12 cellular contexts compared by ENCODE assay signal in the genomic region with DNA sequence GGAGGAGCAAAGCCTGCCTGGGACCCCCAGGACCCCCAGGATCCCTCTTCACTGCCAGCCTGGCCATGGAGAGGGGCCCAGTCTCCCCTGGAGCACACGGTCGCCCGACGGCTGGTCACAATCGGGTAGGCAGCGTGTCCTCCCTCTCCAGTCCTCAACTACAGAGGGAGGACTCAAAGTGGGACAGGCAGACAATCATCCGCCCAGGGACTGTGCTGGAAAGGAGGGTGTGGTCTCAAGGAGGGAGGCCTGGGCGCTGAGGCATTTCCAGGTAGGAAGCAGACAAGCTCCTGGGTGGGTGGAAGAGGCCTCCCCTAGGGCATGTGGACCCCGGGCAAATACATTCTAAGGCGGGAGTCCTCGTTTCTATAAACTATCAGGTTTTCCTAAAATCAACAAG.
"Had no signal": no experiment of that assay in that cellular context is flagged by ENCODE, and none has a peak within 500 bp of the region (broad histone marks: within the 10 kb centered on the region; RNA-seq: fewer than 3 reads in every experiment).

No MANE protein-coding gene starts in this region.

- H3K27me3 ChIP-seq: right atrium auricular region had no signal

- H3K4me1 ChIP-seq: tibial artery had no signal

- DNase-seq: effector memory CD4-positive, alpha-beta T cell; hippocampal formation; left colon; mammary epithelial cell; natural killer cell; small intestine; stimulated activated CD4-positive, alpha-beta T cell treated with anti-CD3 and anti-CD28 coated beads, Interleukin-2, amount 100 ng/mL, for 48 hours; stimulated activated naive CD8-positive, alpha-beta T cell treated with anti-CD3 and anti-CD28 coated beads, Interleukin-15, Interleukin-2, amounts not matched to agents 100 U/mL and 50 U/mL, for 24 hours had no signal

- H3K36me3 ChIP-seq: heart left ventricle, right atrium auricular region, tibial artery had no signal

- H3K27ac ChIP-seq: heart left ventricle, right atrium auricular region, tibial artery had no signal

- H3K9me3 ChIP-seq: heart left ventricle, mucosa of descending colon, right atrium auricular region, tibial artery had no signal

- H3K4me3 ChIP-seq: heart left ventricle, mucosa of descending colon, right atrium auricular region, tibial artery had no signal
